1 cellular context compared by ENCODE assay signal in the genomic region with DNA sequence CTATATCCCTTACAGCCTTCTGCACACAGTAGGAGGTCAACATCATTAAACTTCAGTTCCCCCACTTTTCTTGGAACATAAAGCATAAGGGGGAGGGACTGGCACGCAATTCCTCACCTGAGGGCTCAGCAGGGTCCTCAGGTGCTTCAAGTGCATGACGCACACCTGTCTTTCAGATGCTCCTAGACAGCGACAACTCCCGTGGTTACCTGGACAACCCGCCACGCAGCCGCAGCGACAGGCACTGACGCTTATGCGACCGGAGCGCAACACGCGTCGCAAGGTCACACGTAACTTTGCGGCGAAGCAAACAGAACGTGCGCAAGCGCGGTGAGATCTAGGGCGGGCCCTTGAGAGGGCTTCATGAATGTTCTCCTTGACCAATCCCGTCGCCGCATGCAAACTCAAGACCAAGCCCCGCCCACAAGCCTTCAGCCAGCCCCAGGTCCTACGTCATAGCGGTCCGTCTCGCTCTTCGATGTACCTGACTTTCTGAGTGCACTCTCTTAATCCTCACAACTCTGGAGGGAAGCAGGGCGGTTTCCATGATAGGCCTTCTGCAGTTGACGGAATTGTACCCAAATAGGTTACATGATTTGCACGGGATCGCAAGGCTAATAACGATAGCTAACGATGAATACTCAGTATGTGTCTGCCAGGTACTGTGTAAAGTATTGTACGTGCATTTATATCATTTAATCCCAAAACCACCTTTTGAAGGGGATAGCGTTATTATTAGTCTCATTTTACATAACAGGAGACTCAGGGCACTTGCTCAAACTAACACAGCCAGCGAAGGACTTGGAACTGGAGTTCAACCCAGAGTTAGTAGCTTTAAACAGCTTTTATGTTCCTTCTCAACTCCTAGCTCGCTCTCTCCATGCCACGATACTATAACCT.
TF ChIP-seq lines count a peak whose summit lies in the region.

A gene with protein sequence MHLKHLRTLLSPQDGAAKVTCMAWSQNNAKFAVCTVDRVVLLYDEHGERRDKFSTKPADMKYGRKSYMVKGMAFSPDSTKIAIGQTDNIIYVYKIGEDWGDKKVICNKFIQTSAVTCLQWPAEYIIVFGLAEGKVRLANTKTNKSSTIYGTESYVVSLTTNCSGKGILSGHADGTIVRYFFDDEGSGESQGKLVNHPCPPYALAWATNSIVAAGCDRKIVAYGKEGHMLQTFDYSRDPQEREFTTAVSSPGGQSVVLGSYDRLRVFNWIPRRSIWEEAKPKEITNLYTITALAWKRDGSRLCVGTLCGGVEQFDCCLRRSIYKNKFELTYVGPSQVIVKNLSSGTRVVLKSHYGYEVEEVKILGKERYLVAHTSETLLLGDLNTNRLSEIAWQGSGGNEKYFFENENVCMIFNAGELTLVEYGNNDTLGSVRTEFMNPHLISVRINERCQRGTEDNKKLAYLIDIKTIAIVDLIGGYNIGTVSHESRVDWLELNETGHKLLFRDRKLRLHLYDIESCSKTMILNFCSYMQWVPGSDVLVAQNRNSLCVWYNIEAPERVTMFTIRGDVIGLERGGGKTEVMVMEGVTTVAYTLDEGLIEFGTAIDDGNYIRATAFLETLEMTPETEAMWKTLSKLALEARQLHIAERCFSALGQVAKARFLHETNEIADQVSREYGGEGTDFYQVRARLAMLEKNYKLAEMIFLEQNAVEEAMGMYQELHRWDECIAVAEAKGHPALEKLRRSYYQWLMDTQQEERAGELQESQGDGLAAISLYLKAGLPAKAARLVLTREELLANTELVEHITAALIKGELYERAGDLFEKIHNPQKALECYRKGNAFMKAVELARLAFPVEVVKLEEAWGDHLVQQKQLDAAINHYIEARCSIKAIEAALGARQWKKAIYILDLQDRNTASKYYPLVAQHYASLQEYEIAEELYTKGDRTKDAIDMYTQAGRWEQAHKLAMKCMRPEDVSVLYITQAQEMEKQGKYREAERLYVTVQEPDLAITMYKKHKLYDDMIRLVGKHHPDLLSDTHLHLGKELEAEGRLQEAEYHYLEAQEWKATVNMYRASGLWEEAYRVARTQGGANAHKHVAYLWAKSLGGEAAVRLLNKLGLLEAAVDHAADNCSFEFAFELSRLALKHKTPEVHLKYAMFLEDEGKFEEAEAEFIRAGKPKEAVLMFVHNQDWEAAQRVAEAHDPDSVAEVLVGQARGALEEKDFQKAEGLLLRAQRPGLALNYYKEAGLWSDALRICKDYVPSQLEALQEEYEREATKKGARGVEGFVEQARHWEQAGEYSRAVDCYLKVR (N-terminal part only) (minus strand): TSS at position 246 of the 900 bp plus-strand sequence. CDS start 90 bp downstream, at position 156.

TF ChIP-seq in HepG2, 621 proteins besides CTCF, POLR2A, EP300 and RAD21 (continued from another document and continues in another):
- TF ChIP-seq, protein P1, sequence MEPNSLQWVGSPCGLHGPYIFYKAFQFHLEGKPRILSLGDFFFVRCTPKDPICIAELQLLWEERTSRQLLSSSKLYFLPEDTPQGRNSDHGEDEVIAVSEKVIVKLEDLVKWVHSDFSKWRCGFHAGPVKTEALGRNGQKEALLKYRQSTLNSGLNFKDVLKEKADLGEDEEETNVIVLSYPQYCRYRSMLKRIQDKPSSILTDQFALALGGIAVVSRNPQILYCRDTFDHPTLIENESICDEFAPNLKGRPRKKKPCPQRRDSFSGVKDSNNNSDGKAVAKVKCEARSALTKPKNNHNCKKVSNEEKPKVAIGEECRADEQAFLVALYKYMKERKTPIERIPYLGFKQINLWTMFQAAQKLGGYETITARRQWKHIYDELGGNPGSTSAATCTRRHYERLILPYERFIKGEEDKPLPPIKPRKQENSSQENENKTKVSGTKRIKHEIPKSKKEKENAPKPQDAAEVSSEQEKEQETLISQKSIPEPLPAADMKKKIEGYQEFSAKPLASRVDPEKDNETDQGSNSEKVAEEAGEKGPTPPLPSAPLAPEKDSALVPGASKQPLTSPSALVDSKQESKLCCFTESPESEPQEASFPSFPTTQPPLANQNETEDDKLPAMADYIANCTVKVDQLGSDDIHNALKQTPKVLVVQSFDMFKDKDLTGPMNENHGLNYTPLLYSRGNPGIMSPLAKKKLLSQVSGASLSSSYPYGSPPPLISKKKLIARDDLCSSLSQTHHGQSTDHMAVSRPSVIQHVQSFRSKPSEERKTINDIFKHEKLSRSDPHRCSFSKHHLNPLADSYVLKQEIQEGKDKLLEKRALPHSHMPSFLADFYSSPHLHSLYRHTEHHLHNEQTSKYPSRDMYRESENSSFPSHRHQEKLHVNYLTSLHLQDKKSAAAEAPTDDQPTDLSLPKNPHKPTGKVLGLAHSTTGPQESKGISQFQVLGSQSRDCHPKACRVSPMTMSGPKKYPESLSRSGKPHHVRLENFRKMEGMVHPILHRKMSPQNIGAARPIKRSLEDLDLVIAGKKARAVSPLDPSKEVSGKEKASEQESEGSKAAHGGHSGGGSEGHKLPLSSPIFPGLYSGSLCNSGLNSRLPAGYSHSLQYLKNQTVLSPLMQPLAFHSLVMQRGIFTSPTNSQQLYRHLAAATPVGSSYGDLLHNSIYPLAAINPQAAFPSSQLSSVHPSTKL (CRISPR knock-in tag; IDR thresholded peaks at IDR 0.05), result 0 out of 2 replicates have a peak, but pooled peaks have one; percentile 30
- TF ChIP-seq MXD4 (CRISPR knock-in tag; IDR thresholded peaks at IDR 0.05) (peak; percentile 96), SSRP1 (CRISPR knock-in tag; IDR thresholded peaks at IDR 0.05) (peak; percentile 31; the same call in 1 of the 2 replicates), NFE2L1 (CRISPR knock-in tag; IDR thresholded peaks at IDR 0.05; ENCODE audit: borderline replicate concordance) (0 out of 2 replicates have a peak, but pooled peaks have one; percentile 81), GABPB1 (CRISPR knock-in tag; IDR thresholded peaks at IDR 0.05) (peak; percentile 78), ADNP (CRISPR knock-in tag; IDR thresholded peaks at IDR 0.05) (no peak), SCMH1 (CRISPR knock-in tag; IDR thresholded peaks at IDR 0.05; ENCODE audit: borderline replicate concordance) (no peak), MXD1 (CRISPR knock-in tag; IDR thresholded peaks at IDR 0.05) (no peak; the same call in 1 of the 2 replicates), U2AF2 (IDR thresholded peaks at IDR 0.05; ENCODE audit: low read depth, low read length) (no peak), ZNF337 (CRISPR knock-in tag; IDR thresholded peaks at IDR 0.05; ENCODE audit: borderline replicate concordance, low read depth) (no peak), ZNF549 (CRISPR knock-in tag; IDR thresholded peaks at IDR 0.05) (no peak), PHF8 (CRISPR knock-in tag; IDR thresholded peaks at IDR 0.05) (peak; percentile 66), ZSCAN5A (CRISPR knock-in tag; IDR thresholded peaks at IDR 0.05; ENCODE audit: borderline replicate concordance) (no peak), HES4 (CRISPR knock-in tag; IDR thresholded peaks at IDR 0.05; ENCODE audit: borderline replicate concordance) (no peak), MBNL3 (CRISPR knock-in tag; conservative IDR thresholded peaks at IDR 0.05) (no peak), CEBPB (IDR thresholded peaks at IDR 0.05; ENCODE audit: borderline replicate concordance, low read depth, low read length) (peak; percentile 50; the same call in 1 of the 2 replicates), CCDC6 (CRISPR knock-in tag; IDR thresholded peaks at IDR 0.05) (peak; percentile 87; the same call in 1 of the 2 replicates), ZZZ3 (CRISPR knock-in tag; IDR thresholded peaks at IDR 0.05; ENCODE audit: borderline replicate concordance) (no peak), SMARCE1 (IDR thresholded peaks at IDR 0.05; ENCODE audit: borderline replicate concordance) (no peak), SNAI1 (CRISPR knock-in tag; IDR thresholded peaks at IDR 0.05; ENCODE audit: borderline replicate concordance) (no peak), ZNF709 (CRISPR knock-in tag; IDR thresholded peaks at IDR 0.05) (no peak), ZNF780A (CRISPR knock-in tag; IDR thresholded peaks at IDR 0.05) (no peak), TBX3 (IDR thresholded peaks at IDR 0.05; ENCODE audit: borderline replicate concordance) (no peak), NONO (IDR thresholded peaks at IDR 0.05) (no peak), NONO (CRISPR knock-in tag; conservative IDR thresholded peaks at IDR 0.05) (peak; percentile 77), ZNF878 (CRISPR knock-in tag; IDR thresholded peaks at IDR 0.05) (no peak), REST (IDR thresholded peaks at IDR 0.05; ENCODE audit: borderline replicate concordance in 1 of 2, low read depth in 1 of 2, low read length in 2 of 2) (no peak; a peak in 1 of 4 replicates), POGZ (CRISPR knock-in tag; IDR thresholded peaks at IDR 0.05) (peak; percentile 78), ZKSCAN8 (CRISPR knock-in tag; IDR thresholded peaks at IDR 0.05; ENCODE audit: borderline replicate concordance) (no peak; the same call in 1 of the 2 replicates), ZNF563 (CRISPR knock-in tag; IDR thresholded peaks at IDR 0.05) (no peak), HNRNPK (IDR thresholded peaks at IDR 0.05; ENCODE audit: low read depth, low read length, poor library complexity, severe bottlenecking) (no peak), ZNF180 (CRISPR knock-in tag; IDR thresholded peaks at IDR 0.05; ENCODE audit: borderline replicate concordance, low read depth) (no peak), ZNF782 (CRISPR knock-in tag; IDR thresholded peaks at IDR 0.05; ENCODE audit: borderline replicate concordance) (0 out of 2 replicates have a peak, but pooled peaks have one; percentile 90), ZNF672 (CRISPR knock-in tag; IDR thresholded peaks at IDR 0.05) (no peak), ARNT2 (CRISPR knock-in tag; IDR thresholded peaks at IDR 0.05; ENCODE audit: low read depth) (peak; percentile 80), ZNF556 (CRISPR knock-in tag; IDR thresholded peaks at IDR 0.05; ENCODE audit: borderline replicate concordance) (no peak), ZNF317 (CRISPR knock-in tag; IDR thresholded peaks at IDR 0.05) (0 out of 2 replicates have a peak, but pooled peaks have one; percentile 8)
- TF ChIP-seq, protein P2, sequence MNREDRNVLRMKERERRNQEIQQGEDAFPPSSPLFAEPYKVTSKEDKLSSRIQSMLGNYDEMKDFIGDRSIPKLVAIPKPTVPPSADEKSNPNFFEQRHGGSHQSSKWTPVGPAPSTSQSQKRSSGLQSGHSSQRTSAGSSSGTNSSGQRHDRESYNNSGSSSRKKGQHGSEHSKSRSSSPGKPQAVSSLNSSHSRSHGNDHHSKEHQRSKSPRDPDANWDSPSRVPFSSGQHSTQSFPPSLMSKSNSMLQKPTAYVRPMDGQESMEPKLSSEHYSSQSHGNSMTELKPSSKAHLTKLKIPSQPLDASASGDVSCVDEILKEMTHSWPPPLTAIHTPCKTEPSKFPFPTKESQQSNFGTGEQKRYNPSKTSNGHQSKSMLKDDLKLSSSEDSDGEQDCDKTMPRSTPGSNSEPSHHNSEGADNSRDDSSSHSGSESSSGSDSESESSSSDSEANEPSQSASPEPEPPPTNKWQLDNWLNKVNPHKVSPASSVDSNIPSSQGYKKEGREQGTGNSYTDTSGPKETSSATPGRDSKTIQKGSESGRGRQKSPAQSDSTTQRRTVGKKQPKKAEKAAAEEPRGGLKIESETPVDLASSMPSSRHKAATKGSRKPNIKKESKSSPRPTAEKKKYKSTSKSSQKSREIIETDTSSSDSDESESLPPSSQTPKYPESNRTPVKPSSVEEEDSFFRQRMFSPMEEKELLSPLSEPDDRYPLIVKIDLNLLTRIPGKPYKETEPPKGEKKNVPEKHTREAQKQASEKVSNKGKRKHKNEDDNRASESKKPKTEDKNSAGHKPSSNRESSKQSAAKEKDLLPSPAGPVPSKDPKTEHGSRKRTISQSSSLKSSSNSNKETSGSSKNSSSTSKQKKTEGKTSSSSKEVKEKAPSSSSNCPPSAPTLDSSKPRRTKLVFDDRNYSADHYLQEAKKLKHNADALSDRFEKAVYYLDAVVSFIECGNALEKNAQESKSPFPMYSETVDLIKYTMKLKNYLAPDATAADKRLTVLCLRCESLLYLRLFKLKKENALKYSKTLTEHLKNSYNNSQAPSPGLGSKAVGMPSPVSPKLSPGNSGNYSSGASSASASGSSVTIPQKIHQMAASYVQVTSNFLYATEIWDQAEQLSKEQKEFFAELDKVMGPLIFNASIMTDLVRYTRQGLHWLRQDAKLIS (CRISPR knock-in tag; IDR thresholded peaks at IDR 0.05), result no peak
